ENCODE assay signal across 19 cellular contexts in the genomic region with DNA sequence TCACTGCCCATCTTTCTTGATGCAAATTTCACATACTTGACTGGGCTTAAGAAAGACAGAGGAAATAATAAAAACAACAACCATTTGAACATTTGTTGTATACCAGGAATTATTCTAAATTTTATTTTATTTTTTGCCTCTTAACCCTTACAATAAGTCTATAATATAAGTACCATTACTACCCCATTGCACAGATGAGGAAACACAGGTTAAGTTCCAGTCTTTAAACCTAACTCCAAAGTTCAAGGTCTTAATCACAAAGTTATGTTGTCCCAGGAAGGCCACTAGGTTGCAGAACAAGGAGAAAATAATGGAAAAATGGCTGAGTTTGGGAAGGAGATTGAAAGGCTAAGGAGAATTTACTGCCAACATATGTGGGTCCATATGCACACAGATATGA. TPM values are rescaled to one million over a fixed set of nuclear protein-coding genes. Genes with fewer than 3 reads are reported as not detected.
DNase-seq lines count a peak whose midpoint lies in the region; ATAC-seq, FAIRE-seq and TF ChIP-seq lines count a peak whose summit lies in the region.
"Had no signal": no experiment of that assay in that cellular context is flagged by ENCODE, and none has a peak within 500 bp of the region (broad histone marks: within the 10 kb centered on the region; RNA-seq: fewer than 3 reads in every experiment).

No MANE protein-coding gene starts in this region.

- no peak for TF ChIP-seq POLR2A in HepG2 (IDR thresholded peaks at IDR 0.05; ENCODE audit: insufficient read depth in 1 of 2, low read depth in 2 of 2, low read length in 2 of 2)
- TF ChIP-seq POLR2A in right lobe of liver (IDR thresholded peaks at IDR 0.05), result no peak

- H3K9me3 Mint-ChIP-seq in endodermal cell (no peaks in the 10 kb centered on the region), type B pancreatic cell (no peaks in the 10 kb centered on the region)
- H3K9me3 Mint-ChIP-seq: CD14-positive monocyte had no signal

- H3K27ac ChIP-seq in HepG2 (ENCODE audit: extremely low read length, insufficient read depth, low read length) (no peak overlapping the region), right lobe of liver (no peak overlapping the region), OCI-LY7 (ENCODE audit: low read depth, low read length, poor library complexity, severe bottlenecking) (no peak overlapping the region), endodermal cell (ENCODE audit: low read depth, low read length) (no peak overlapping the region), GM23248 (no peak overlapping the region)

- H3K27me3 Mint-ChIP-seq in endodermal cell (ENCODE audit: insufficient read depth) (no peaks in the 10 kb centered on the region), type B pancreatic cell (no peaks in the 10 kb centered on the region)

- H3K9me2 ChIP-seq in OCI-LY7 (ENCODE audit: insufficient read depth, low read length) (no peaks in the 10 kb centered on the region), GM23248 (ENCODE audit: insufficient read depth) (no peaks in the 10 kb centered on the region)

- H3K4me1 Mint-ChIP-seq in endodermal cell (peaks cover 28% of the 10 kb centered on the region), type B pancreatic cell (ENCODE audit: unreplicated experiment) (peaks cover 36% of the 10 kb centered on the region)

- FAIRE-seq in HepG2 (lab: Jason Lieb, UNC), result no peak
- FAIRE-seq: GM12892, H54 had no signal

- POLR2A ChIA-PET in HepG2 (lab: Yijun Ruan, JAX), result no interaction called here
- POLR2A ChIA-PET in OCI-LY7 (lab: Charles Lee), result no interaction called here

- H3K4me3 ChIP-seq in HepG2 (replicated peaks in 1 of 3; ENCODE audit: insufficient read depth in 1 of 3, low read depth in 2 of 3, low read length in 3 of 3) (no peak overlapping the region; a peak in 1 of 6 replicates), right lobe of liver (no peak overlapping the region), OCI-LY7 (ENCODE audit: low read depth, low read length, poor library complexity, severe bottlenecking) (peak overlapping the region; percentile 81), endodermal cell (ENCODE audit: low read length) (peak overlapping the region; percentile 95), GM23248 (no peak overlapping the region)

- H3K36me3 Mint-ChIP-seq in endodermal cell (ENCODE audit: low read depth), result peaks cover 18% of the 10 kb centered on the region
- peaks cover 14% of the 10 kb centered on the region for H3K36me3 Mint-ChIP-seq in type B pancreatic cell

- intact Hi-C loops in HepG2 (cut with micrococcal nuclease; ENCODE audit: unreplicated experiment) (no loop called here), right lobe of liver (cut with DNase I) (no loop called here), OCI-LY7 (cut with micrococcal nuclease; ENCODE audit: unreplicated experiment) (no loop called here)

- DNase-seq in HepG2 (ENCODE audit: low spot score) (no peak), right lobe of liver (no peak), OCI-LY7 (ENCODE audit: low spot score) (no peak), endodermal cell (no peak), type B pancreatic cell (ENCODE audit: extremely low spot score, unreplicated experiment) (no peak), GM23248 (no peak), NCI-H345 treated with DMSO at 0.1 percent for 48 hours (lab: John Stamatoyannopoulos, UW; ENCODE audit: unreplicated experiment) (no peak)
- no peak for DNase-seq in activated CD8-positive, alpha-beta memory T cell treated with anti-CD3 and anti-CD28 coated beads for 24 hours
- DNase-seq: 8988T, DMS79, NCI-H1105, NCI-H146, NCI-H2029, NCI-H226, NCI-H524 had no signal

- ATAC-seq in HepG2, result no peak
- no peak for ATAC-seq in right lobe of liver
- ATAC-seq: Right ventricle myocardium inferior had no signal

- H3K4me3 Mint-ChIP-seq in endodermal cell (no peak overlapping the region), type B pancreatic cell (peak overlapping the region; percentile 57)
- H3K4me3 Mint-ChIP-seq: CD14-positive monocyte had no signal

- H2AFZ ChIP-seq in HepG2 (ENCODE audit: low read length) (no peak overlapping the region), OCI-LY7 (ENCODE audit: low read length) (no peak overlapping the region), GM23248 (no peak overlapping the region)

- no peak for TF ChIP-seq CTCF in HepG2 (CRISPR knock-in tag; IDR thresholded peaks at IDR 0.05)
- TF ChIP-seq CTCF in right lobe of liver (IDR thresholded peaks at IDR 0.05), result no peak
- no peak for TF ChIP-seq CTCF in OCI-LY7 (conservative IDR thresholded peaks at IDR 0.05; ENCODE audit: low read length)
- no peak for TF ChIP-seq CTCF in endodermal cell (conservative IDR thresholded peaks at IDR 0.05)
- TF ChIP-seq CTCF in type B pancreatic cell (conservative IDR thresholded peaks at IDR 0.05), result no peak

- H3K36me3 ChIP-seq in HepG2 (replicated peaks in 1 of 2; ENCODE audit: control insufficient read depth in 1 of 2, insufficient read depth in 2 of 2, low read length in 2 of 2) (peaks cover 0 to 24% of the 10 kb centered on the region in 2 experiments; a peak in 3 of 5 replicates), right lobe of liver (no peaks in the 10 kb centered on the region), OCI-LY7 (ENCODE audit: insufficient read depth, low read length) (peaks cover 31% of the 10 kb centered on the region), endodermal cell (ENCODE audit: control insufficient read depth, insufficient read depth, low read length) (peaks cover 22% of the 10 kb centered on the region), GM23248 (ENCODE audit: low read depth) (peaks cover 4% of the 10 kb centered on the region; the same call in 1 of the 2 replicates)

- H3F3A ChIP-seq in GM23248 (ENCODE audit: insufficient read depth), result peaks cover 19% of the 10 kb centered on the region

- no peaks in the 10 kb centered on the region for H3K9me3 ChIP-seq in HepG2 (ENCODE audit: low read length)
- no peaks in the 10 kb centered on the region for H3K9me3 ChIP-seq in right lobe of liver
- no peaks in the 10 kb centered on the region for H3K9me3 ChIP-seq in OCI-LY7 (ENCODE audit: low read length)
- no peaks in the 10 kb centered on the region for H3K9me3 ChIP-seq in endodermal cell (ENCODE audit: control insufficient read depth, low read length)
- no peaks in the 10 kb centered on the region for H3K9me3 ChIP-seq in GM23248 (ENCODE audit: low read depth)

- H3K79me2 ChIP-seq in HepG2 (ENCODE audit: insufficient read depth, low read length) (peaks cover 44% of the 10 kb centered on the region), OCI-LY7 (ENCODE audit: insufficient read depth, low read depth, low read length) (peaks cover 28% of the 10 kb centered on the region; the same call in 1 of the 2 replicates), GM23248 (ENCODE audit: insufficient read depth) (peaks cover 51% of the 10 kb centered on the region)

- TF ChIP-seq EP300 in HepG2 (IDR thresholded peaks at IDR 0.05; ENCODE audit: low read depth in 2 of 2, low read length in 2 of 2) (no peak), HepG2 (CRISPR knock-in tag; IDR thresholded peaks at IDR 0.05; ENCODE audit: borderline replicate concordance) (no peak)

- no peak for TF ChIP-seq RAD21 in HepG2 (CRISPR knock-in tag; IDR thresholded peaks at IDR 0.05)

- H3K9ac ChIP-seq in HepG2 (ENCODE audit: insufficient read depth, low read depth, low read length) (no peak overlapping the region), endodermal cell (ENCODE audit: extremely low read depth, low read length, poor library complexity, severe bottlenecking) (no peak overlapping the region), GM23248 (no peak overlapping the region)

- in situ Hi-C loops in HepG2 (cut with HindIII; ENCODE audit: extremely low pct_ligation_motif_present, low pct_unique_long_range_greater_than_20kb), result no loop called here
- in situ Hi-C loops in GM23248 (cut with MboI), result no loop called here

- H3K27me3 ChIP-seq in HepG2 (ENCODE audit: control insufficient read depth in 1 of 2, insufficient read depth in 2 of 2, low read length in 2 of 2), result no peaks in the 10 kb centered on the region; a peak in 1 of 5 replicates
- H3K27me3 ChIP-seq in right lobe of liver, result no peaks in the 10 kb centered on the region
- H3K27me3 ChIP-seq in endodermal cell (ENCODE audit: control insufficient read depth, insufficient read depth, low read length, poor library complexity, severe bottlenecking), result no peaks in the 10 kb centered on the region
- H3K27me3 ChIP-seq in GM23248 (replicated peaks; ENCODE audit: insufficient read depth), result no peaks in the 10 kb centered on the region

- H4K20me1 ChIP-seq in HepG2 (ENCODE audit: insufficient read depth, low read length) (no peaks in the 10 kb centered on the region), OCI-LY7 (ENCODE audit: insufficient read depth, low read length) (no peaks in the 10 kb centered on the region), GM23248 (ENCODE audit: insufficient read depth) (no peaks in the 10 kb centered on the region)

- H3K27ac Mint-ChIP-seq in endodermal cell, result no peak overlapping the region
- peak overlapping the region; percentile 50 for H3K27ac Mint-ChIP-seq in type B pancreatic cell
- H3K27ac Mint-ChIP-seq: CD14-positive monocyte had no signal

- BruUV-seq in HepG2 (replicated peaks; lab: Mats Ljungman, UMichigan) (no TSS peak), OCI-LY7 (replicated peaks; lab: Mats Ljungman, UMichigan) (no TSS peak)

- peak overlapping the region; percentile 78 for H3K4me2 ChIP-seq in HepG2 (ENCODE audit: low read depth, low read length)
- H3K4me2 ChIP-seq in OCI-LY7 (ENCODE audit: low read length), result peak overlapping the region; percentile 86
- no peak overlapping the region for H3K4me2 ChIP-seq in GM23248 (ENCODE audit: unreplicated experiment)

- CTCF ChIA-PET in HepG2 (lab: Yijun Ruan, JAX; ENCODE audit: low intra/inter-chr PET ratio, low total read pairs), result no interaction called here
- CTCF ChIA-PET in OCI-LY7 (lab: Charles Lee; ENCODE audit: unreplicated experiment), result no interaction called here

- H3K4me1 ChIP-seq in HepG2 (ENCODE audit: insufficient read depth, low read length) (peaks cover 33% of the 10 kb centered on the region), right lobe of liver (peaks cover 0 to 17% (median 0%) of the 10 kb centered on the region in 4 donors), OCI-LY7 (ENCODE audit: insufficient read depth, low read length, poor library complexity, severe bottlenecking) (peaks cover 47% of the 10 kb centered on the region), endodermal cell (ENCODE audit: control insufficient read depth, insufficient read depth, low read length) (peaks cover 2% of the 10 kb centered on the region), GM23248 (ENCODE audit: insufficient read depth) (peaks cover 27% of the 10 kb centered on the region)

RNA-seq across cellular contexts. Expression of gene FKBP14, which starts 3.5 kb away (rescaled TPM):
- 20.2 and 32.3 TPM in 2 replicates for total RNA-seq in HepG2 (2016; rRNA removed; fragmentation: Illumina TruSeq; extraction: Trizol)
- total RNA-seq in HepG2 (2016; cell fraction: cytosol; rRNA removed; fragmentation: Illumina TruSeq; extraction: Trizol; ENCODE audit: low read depth), result 1.4 and 2.1 TPM in 2 replicates
- 24.8 and 33.7 TPM in 2 replicates for total RNA-seq in HepG2 (2016; cell fraction: insoluble cytoplasmic fraction; rRNA removed; fragmentation: Illumina TruSeq; extraction: Trizol)
- total RNA-seq in HepG2 (2016; cell fraction: membrane; rRNA removed; fragmentation: Illumina TruSeq; extraction: Trizol), result 6.5 and 7.2 TPM in 2 replicates
- total RNA-seq in HepG2 (2016; cell fraction: nucleus; rRNA removed; fragmentation: Illumina TruSeq; extraction: Trizol), result 42.5 and 43.1 TPM in 2 replicates
- 14.2 and 20.0 TPM in 2 replicates for polyA plus RNA-seq in HepG2 (2011; rRNA removed)
- polyA plus RNA-seq in HepG2 (2011; cell fraction: cytosol; rRNA removed), result 9.5 and 13.3 TPM in 2 replicates
- 3.2 and 4.0 TPM in 2 replicates for polyA plus RNA-seq in HepG2 (2011; cell fraction: nucleus; rRNA removed)
- polyA plus RNA-seq in HepG2 (2012), result 16.2 and 17.4 TPM in 2 replicates
- polyA plus RNA-seq in HepG2 (2016; cell fraction: cytosol; fragmentation: Illumina TruSeq; extraction: Trizol; ENCODE audit: low read depth), result 0.87 and 1.7 TPM in 2 replicates
- 14.3 and 18.2 TPM in 2 replicates for polyA plus RNA-seq in HepG2 (2016; cell fraction: insoluble cytoplasmic fraction; fragmentation: Illumina TruSeq; extraction: Trizol; ENCODE audit: low read depth)
- 3.0 and 3.7 TPM in 2 replicates for polyA plus RNA-seq in HepG2 (2016; cell fraction: membrane; fragmentation: Illumina TruSeq; extraction: Trizol; ENCODE audit: low read depth)
- 40.4 and 40.5 TPM in 2 replicates for polyA plus RNA-seq in HepG2 (2016; cell fraction: nucleus; fragmentation: Illumina TruSeq; extraction: Trizol; ENCODE audit: insufficient read depth, low read depth)
- 5.7 and 13.0 TPM in 2 replicates for polyA minus RNA-seq in HepG2 (2011; rRNA and poly(A)+ RNA removed; ENCODE audit: low replicate concordance)
- 12.8 TPM in 2 replicates for polyA minus RNA-seq in HepG2 (2011; cell fraction: cytosol; rRNA and poly(A)+ RNA removed)
- 17.7 and 17.8 TPM in 2 replicates for polyA minus RNA-seq in HepG2 (2011; cell fraction: nucleus; rRNA and poly(A)+ RNA removed)
- 1 to 10 TPM; 4.0 to 8.7 (median 5.2) TPM for total RNA-seq in right lobe of liver
- total RNA-seq in OCI-LY7 (2014; rRNA removed; shearing (Covaris generic)), result 5.3 and 6.3 TPM in 2 replicates
- total RNA-seq in OCI-LY7 (2022), result 15.9 and 17.9 TPM in 2 replicates
- total RNA-seq in endodermal cell, result 10 to 100 TPM; 15.1 to 24.8 TPM
- 12.9 TPM for polyA plus RNA-seq in endodermal cell (2013, experiment 1 of 2)
- 10.9 TPM for polyA plus RNA-seq in endodermal cell (2013, experiment 2 of 2)
- 18.3 and 22.6 TPM in 2 replicates for total RNA-seq in type B pancreatic cell (ENCODE audit: low replicate concordance)
- 28.3 and 31.8 TPM in 2 replicates for total RNA-seq in GM23248 (2014; rRNA removed; shearing (Covaris generic))
- 50.7 and 50.8 TPM in 2 replicates for polyA plus RNA-seq in GM23248 (2016; fragmentation: Nextera tagmentation; extraction: Ambion mirVana)

RNA-seq across cellular contexts. Expression of gene PLEKHA8, which starts 5.2 kb away (rescaled TPM):
- 26.4 and 32.5 TPM in 2 replicates for total RNA-seq in HepG2 (2016; rRNA removed; fragmentation: Illumina TruSeq; extraction: Trizol)
- total RNA-seq in HepG2 (2016; cell fraction: cytosol; rRNA removed; fragmentation: Illumina TruSeq; extraction: Trizol; ENCODE audit: low read depth), result 9.2 and 11.0 TPM in 2 replicates
- total RNA-seq in HepG2 (2016; cell fraction: insoluble cytoplasmic fraction; rRNA removed; fragmentation: Illumina TruSeq; extraction: Trizol), result 22.6 and 30.8 TPM in 2 replicates
- 20.5 and 24.2 TPM in 2 replicates for total RNA-seq in HepG2 (2016; cell fraction: membrane; rRNA removed; fragmentation: Illumina TruSeq; extraction: Trizol)
- 29.3 and 30.9 TPM in 2 replicates for total RNA-seq in HepG2 (2016; cell fraction: nucleus; rRNA removed; fragmentation: Illumina TruSeq; extraction: Trizol)
- polyA plus RNA-seq in HepG2 (2011; rRNA removed), result 11.1 and 12.5 TPM in 2 replicates
- 4.8 and 7.6 TPM in 2 replicates for polyA plus RNA-seq in HepG2 (2011; cell fraction: cytosol; rRNA removed)
- polyA plus RNA-seq in HepG2 (2011; cell fraction: nucleus; rRNA removed), result 14.1 and 14.5 TPM in 2 replicates
- 12.0 and 14.3 TPM in 2 replicates for polyA plus RNA-seq in HepG2 (2012)
- 4.6 and 5.2 TPM in 2 replicates for polyA plus RNA-seq in HepG2 (2016; cell fraction: cytosol; fragmentation: Illumina TruSeq; extraction: Trizol; ENCODE audit: low read depth)
- 20.6 and 20.9 TPM in 2 replicates for polyA plus RNA-seq in HepG2 (2016; cell fraction: insoluble cytoplasmic fraction; fragmentation: Illumina TruSeq; extraction: Trizol; ENCODE audit: low read depth)
- 10.8 and 11.4 TPM in 2 replicates for polyA plus RNA-seq in HepG2 (2016; cell fraction: membrane; fragmentation: Illumina TruSeq; extraction: Trizol; ENCODE audit: low read depth)
- 18.0 and 18.2 TPM in 2 replicates for polyA plus RNA-seq in HepG2 (2016; cell fraction: nucleus; fragmentation: Illumina TruSeq; extraction: Trizol; ENCODE audit: insufficient read depth, low read depth)
- polyA minus RNA-seq in HepG2 (2011; rRNA and poly(A)+ RNA removed; ENCODE audit: low replicate concordance), result 4.2 and 13.4 TPM in 2 replicates
- 10.9 and 14.0 TPM in 2 replicates for polyA minus RNA-seq in HepG2 (2011; cell fraction: cytosol; rRNA and poly(A)+ RNA removed)
- 51.5 and 54.2 TPM in 2 replicates for polyA minus RNA-seq in HepG2 (2011; cell fraction: nucleus; rRNA and poly(A)+ RNA removed)
- 1 to 10 TPM; 2.7 to 8.1 (median 4.4) TPM for total RNA-seq in right lobe of liver
- total RNA-seq in OCI-LY7 (2014; rRNA removed; shearing (Covaris generic)), result 10.2 and 11.0 TPM in 2 replicates
- 27.9 and 31.7 TPM in 2 replicates for total RNA-seq in OCI-LY7 (2022)
- total RNA-seq in endodermal cell, result 10 to 100 TPM; 37.7 to 42.2 TPM
- 35.2 TPM for polyA plus RNA-seq in endodermal cell (2013, experiment 1 of 2)
- polyA plus RNA-seq in endodermal cell (2013, experiment 2 of 2), result 35.6 TPM
- 27.7 and 46.0 TPM in 2 replicates for total RNA-seq in type B pancreatic cell (ENCODE audit: low replicate concordance)
- total RNA-seq in GM23248 (2014; rRNA removed; shearing (Covaris generic)), result 10.3 and 15.3 TPM in 2 replicates
- polyA plus RNA-seq in GM23248 (2016; fragmentation: Nextera tagmentation; extraction: Ambion mirVana), result 4.5 and 4.7 TPM in 2 replicates

RNA-seq across cellular contexts. Expression of gene SCRN1, which starts 33.4 kb away (rescaled TPM):
- total RNA-seq in HepG2 (2016; rRNA removed; fragmentation: Illumina TruSeq; extraction: Trizol) (49.8 and 74.4 TPM in 2 replicates), right lobe of liver (1 to 10 TPM; 1.3 to 2.9 (median 2.0) TPM), OCI-LY7 (2022) (58.3 and 62.7 TPM in 2 replicates), endodermal cell (100 to 1,000 TPM; 110 to 112 TPM), type B pancreatic cell (ENCODE audit: low replicate concordance) (62.7 and 79.6 TPM in 2 replicates)
- 4.9 and 6.1 TPM in 2 replicates for total RNA-seq in HepG2 (2016; cell fraction: cytosol; rRNA removed; fragmentation: Illumina TruSeq; extraction: Trizol; ENCODE audit: low read depth)
- total RNA-seq in HepG2 (2016; cell fraction: insoluble cytoplasmic fraction; rRNA removed; fragmentation: Illumina TruSeq; extraction: Trizol), result 49.7 and 72.4 TPM in 2 replicates
- 19.2 and 21.8 TPM in 2 replicates for total RNA-seq in HepG2 (2016; cell fraction: membrane; rRNA removed; fragmentation: Illumina TruSeq; extraction: Trizol)
- 30.8 and 34.7 TPM in 2 replicates for total RNA-seq in HepG2 (2016; cell fraction: nucleus; rRNA removed; fragmentation: Illumina TruSeq; extraction: Trizol)
- polyA plus RNA-seq in HepG2 (2011; rRNA removed) (43.2 and 45.5 TPM in 2 replicates), GM23248 (2016; fragmentation: Nextera tagmentation; extraction: Ambion mirVana) (57.6 and 58.8 TPM in 2 replicates)
- polyA plus RNA-seq in HepG2 (2011; cell fraction: cytosol; rRNA removed), result 34.6 and 50.4 TPM in 2 replicates
- 29.6 and 33.8 TPM in 2 replicates for polyA plus RNA-seq in HepG2 (2011; cell fraction: nucleus; rRNA removed)
- 54.8 and 60.8 TPM in 2 replicates for polyA plus RNA-seq in HepG2 (2012)
- polyA plus RNA-seq in HepG2 (2016; cell fraction: cytosol; fragmentation: Illumina TruSeq; extraction: Trizol; ENCODE audit: low read depth), result 2.6 and 2.8 TPM in 2 replicates
- 50.7 and 51.5 TPM in 2 replicates for polyA plus RNA-seq in HepG2 (2016; cell fraction: insoluble cytoplasmic fraction; fragmentation: Illumina TruSeq; extraction: Trizol; ENCODE audit: low read depth)
- 6.7 and 7.7 TPM in 2 replicates for polyA plus RNA-seq in HepG2 (2016; cell fraction: membrane; fragmentation: Illumina TruSeq; extraction: Trizol; ENCODE audit: low read depth)
- polyA plus RNA-seq in HepG2 (2016; cell fraction: nucleus; fragmentation: Illumina TruSeq; extraction: Trizol; ENCODE audit: insufficient read depth, low read depth), result 29.8 and 32.4 TPM in 2 replicates
- 7.8 and 87.3 TPM in 2 replicates for polyA minus RNA-seq in HepG2 (2011; rRNA and poly(A)+ RNA removed; ENCODE audit: low replicate concordance)
- 58.2 and 64.4 TPM in 2 replicates for polyA minus RNA-seq in HepG2 (2011; cell fraction: cytosol; rRNA and poly(A)+ RNA removed)
- 31.7 and 46.6 TPM in 2 replicates for polyA minus RNA-seq in HepG2 (2011; cell fraction: nucleus; rRNA and poly(A)+ RNA removed)
- 32.5 and 37.1 TPM in 2 replicates for total RNA-seq in OCI-LY7 (2014; rRNA removed; shearing (Covaris generic))
- polyA plus RNA-seq in endodermal cell (2013, experiment 1 of 2), result 95.9 TPM
- polyA plus RNA-seq in endodermal cell (2013, experiment 2 of 2), result 93.6 TPM
- 80.0 and 82.2 TPM in 2 replicates for total RNA-seq in GM23248 (2014; rRNA removed; shearing (Covaris generic))

Comparison
In these comparisons a context has a peak if more than half of its experiments do, and no peak if none do; other contexts are left out.
1. H3K4me3 ChIP-seq: peak in OCI-LY7 (single experiment) and endodermal cell (single experiment); none in HepG2 (0 of 3), right lobe of liver (0 of 3) and GM23248 (single experiment).